ENCODE assay signal across 18 cellular contexts in genomic region chr14:99950191-99950590, GRCh38.
DNase-seq lines count a peak whose midpoint lies in the region; ATAC-seq, FAIRE-seq and TF ChIP-seq lines count a peak whose summit lies in the region.
"Had no signal": no experiment of that assay in that cellular context is flagged by ENCODE, and none has a peak within 500 bp of the region (broad histone marks: within the 10 kb centered on the region; RNA-seq: fewer than 3 reads in every experiment).

No MANE protein-coding gene starts in this region.

- ATAC-seq in GM19395 (IDR thresholded peaks at IDR 0.05; ENCODE audit: unreplicated experiment) (no peak), GM19023 (IDR thresholded peaks at IDR 0.05; ENCODE audit: unreplicated experiment) (no peak)
- ATAC-seq: CD8-positive, alpha-beta T cell; HepG2 had no signal

- no peak for TF ChIP-seq CTCF in astrocyte (IDR thresholded peaks at IDR 0.05; ENCODE audit: insufficient read depth, low read depth, low read length)

- H3K4me1 Mint-ChIP-seq in astrocyte (ENCODE audit: low read depth, unreplicated experiment) = peaks cover 10% of the 10 kb centered on the region

- peaks cover 3% of the 10 kb centered on the region for H3K36me3 Mint-ChIP-seq in astrocyte (ENCODE audit: low read depth, unreplicated experiment)
- H3K36me3 Mint-ChIP-seq: CD14-positive monocyte; CD8-positive, alpha-beta T cell had no signal

- no peak overlapping the region for H3K27ac Mint-ChIP-seq in astrocyte (ENCODE audit: unreplicated experiment)
- H3K27ac Mint-ChIP-seq: CD14-positive monocyte; CD8-positive, alpha-beta T cell; HFFc6 had no signal

- no peak overlapping the region for H3K27ac ChIP-seq in astrocyte (ENCODE audit: low read depth, low read length)
- H3K27ac ChIP-seq: A549 had no signal

- peaks cover 7% of the 10 kb centered on the region for H3K27me3 Mint-ChIP-seq in astrocyte (ENCODE audit: low read depth, unreplicated experiment)

- peaks cover 4% of the 10 kb centered on the region for H3K9me3 ChIP-seq in astrocyte (ENCODE audit: insufficient read depth, low read depth, low read length)
- H3K9me3 ChIP-seq: A549 had no signal

- peaks cover 7% of the 10 kb centered on the region for H3K4me1 ChIP-seq in astrocyte (ENCODE audit: insufficient read depth, low read length)

- no peaks in the 10 kb centered on the region for H3K79me2 ChIP-seq in astrocyte (ENCODE audit: insufficient read depth, low read length)

- no peak overlapping the region for H3K4me3 Mint-ChIP-seq in astrocyte (ENCODE audit: unreplicated experiment)
- H3K4me3 Mint-ChIP-seq: CD14-positive monocyte; CD8-positive, alpha-beta T cell; HFFc6 had no signal

- FAIRE-seq in astrocyte (lab: Jason Lieb, UNC) (no peak), HTR-8/SVneo (lab: Jason Lieb, UNC) (no peak)
- FAIRE-seq: A549, D721Med, H1, HepG2 had no signal

- peaks cover 3% of the 10 kb centered on the region for H3K27me3 ChIP-seq in astrocyte (ENCODE audit: insufficient read depth, low read length)

- H4K20me1 ChIP-seq in astrocyte (ENCODE audit: insufficient read depth, low read length) = peaks cover 12% of the 10 kb centered on the region

- no peak overlapping the region for H3K4me3 ChIP-seq in astrocyte (ENCODE audit: insufficient read depth, low read depth, low read length)
- H3K4me3 ChIP-seq: A549 had no signal

- H2AFZ ChIP-seq in astrocyte (ENCODE audit: low read depth, low read length) = no peak overlapping the region

- no peaks in the 10 kb centered on the region for H3K36me3 ChIP-seq in astrocyte (ENCODE audit: insufficient read depth, low read length)

- no peak overlapping the region for H3K9ac ChIP-seq in astrocyte (ENCODE audit: low read length)

- peak; percentile 7 for DNase-seq in astrocyte (ENCODE audit: low read depth)
- peak; percentile 42 for DNase-seq in hepatic stellate cell (ENCODE audit: low spot score)
- DNase-seq in posterior vena cava (ENCODE audit: low spot score) = peak; percentile 40
- DNase-seq in HTR-8/SVneo (ENCODE audit: insufficient read length, low spot score) = no peak
- DNase-seq: CD8-positive, alpha-beta T cell; COR-L47; DMS153; DMS79 treated with DMSO at 0.1 percent for 48 hours; GDM1; HCEC 1CT; HFFc6 had no signal

- no peak overlapping the region for H3K4me2 ChIP-seq in astrocyte (ENCODE audit: low read length)

- no peaks in the 10 kb centered on the region for H3K9me3 Mint-ChIP-seq in astrocyte (ENCODE audit: unreplicated experiment)
- H3K9me3 Mint-ChIP-seq: HFFc6 had no signal

- intact Hi-C loops in posterior vena cava (cut with DNase I) = no loop called here
